ENCODE assay signal across 1 cellular context in the genomic region with DNA sequence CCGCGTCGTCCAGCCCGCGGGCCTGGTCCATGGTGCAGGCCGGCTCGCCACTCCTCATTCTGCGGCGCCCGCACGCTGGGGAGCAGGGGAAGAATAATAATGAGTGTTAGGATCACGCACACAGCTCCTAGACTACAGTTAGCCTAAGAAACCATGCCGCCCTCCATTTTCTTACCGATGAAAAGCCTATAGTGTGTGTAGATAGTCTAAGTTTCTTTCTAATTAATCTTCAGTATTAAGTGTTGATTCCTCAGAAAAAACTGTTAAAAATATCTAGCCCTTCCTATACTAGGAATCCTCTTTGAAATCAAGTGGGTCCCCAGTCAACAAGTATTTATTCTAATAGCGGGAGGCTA.
TF ChIP-seq lines count a peak whose summit lies in the region.

No MANE protein-coding gene starts in this region.

TF ChIP-seq in HepG2, 621 proteins besides CTCF, POLR2A, EP300 and RAD21:
- TF ChIP-seq ZNF7 (CRISPR knock-in tag; IDR thresholded peaks at IDR 0.05) (no peak), ZNF343 (CRISPR knock-in tag; IDR thresholded peaks at IDR 0.05) (no peak), CHD4 (IDR thresholded peaks at IDR 0.05; ENCODE audit: borderline replicate concordance, low read length) (no peak), NR2F1 (CRISPR knock-in tag; IDR thresholded peaks at IDR 0.05) (no peak), FLYWCH1 (CRISPR knock-in tag; IDR thresholded peaks at IDR 0.05) (no peak), ZNF263 (CRISPR knock-in tag; IDR thresholded peaks at IDR 0.05) (no peak), PHF21A (CRISPR knock-in tag; IDR thresholded peaks at IDR 0.05) (no peak), ZFP1 (CRISPR knock-in tag; IDR thresholded peaks at IDR 0.05) (no peak), ETV6 (CRISPR knock-in tag; conservative IDR thresholded peaks at IDR 0.05) (no peak), U2AF1 (optimal IDR thresholded peaks at IDR 0.05; ENCODE audit: low read depth, low read length) (no peak), ZNF563 (CRISPR knock-in tag; IDR thresholded peaks at IDR 0.05) (no peak), KDM1A (CRISPR knock-in tag; IDR thresholded peaks at IDR 0.05) (no peak), AGO1 (IDR thresholded peaks at IDR 0.05; ENCODE audit: low read depth, low read length, poor library complexity, severe bottlenecking) (no peak), KDM5B (CRISPR knock-in tag; IDR thresholded peaks at IDR 0.05; ENCODE audit: borderline replicate concordance) (no peak)
- TF ChIP-seq, protein P1, sequence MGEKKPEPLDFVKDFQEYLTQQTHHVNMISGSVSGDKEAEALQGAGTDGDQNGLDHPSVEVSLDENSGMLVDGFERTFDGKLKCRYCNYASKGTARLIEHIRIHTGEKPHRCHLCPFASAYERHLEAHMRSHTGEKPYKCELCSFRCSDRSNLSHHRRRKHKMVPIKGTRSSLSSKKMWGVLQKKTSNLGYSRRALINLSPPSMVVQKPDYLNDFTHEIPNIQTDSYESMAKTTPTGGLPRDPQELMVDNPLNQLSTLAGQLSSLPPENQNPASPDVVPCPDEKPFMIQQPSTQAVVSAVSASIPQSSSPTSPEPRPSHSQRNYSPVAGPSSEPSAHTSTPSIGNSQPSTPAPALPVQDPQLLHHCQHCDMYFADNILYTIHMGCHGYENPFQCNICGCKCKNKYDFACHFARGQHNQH (CRISPR knock-in tag; IDR thresholded peaks at IDR 0.05), result no peak
- TF ChIP-seq, protein P2, sequence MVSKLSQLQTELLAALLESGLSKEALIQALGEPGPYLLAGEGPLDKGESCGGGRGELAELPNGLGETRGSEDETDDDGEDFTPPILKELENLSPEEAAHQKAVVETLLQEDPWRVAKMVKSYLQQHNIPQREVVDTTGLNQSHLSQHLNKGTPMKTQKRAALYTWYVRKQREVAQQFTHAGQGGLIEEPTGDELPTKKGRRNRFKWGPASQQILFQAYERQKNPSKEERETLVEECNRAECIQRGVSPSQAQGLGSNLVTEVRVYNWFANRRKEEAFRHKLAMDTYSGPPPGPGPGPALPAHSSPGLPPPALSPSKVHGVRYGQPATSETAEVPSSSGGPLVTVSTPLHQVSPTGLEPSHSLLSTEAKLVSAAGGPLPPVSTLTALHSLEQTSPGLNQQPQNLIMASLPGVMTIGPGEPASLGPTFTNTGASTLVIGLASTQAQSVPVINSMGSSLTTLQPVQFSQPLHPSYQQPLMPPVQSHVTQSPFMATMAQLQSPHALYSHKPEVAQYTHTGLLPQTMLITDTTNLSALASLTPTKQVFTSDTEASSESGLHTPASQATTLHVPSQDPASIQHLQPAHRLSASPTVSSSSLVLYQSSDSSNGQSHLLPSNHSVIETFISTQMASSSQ (IDR thresholded peaks at IDR 0.05; ENCODE audit: low read depth), result no peak
- TF ChIP-seq, protein P2 (CRISPR knock-in tag; IDR thresholded peaks at IDR 0.05; ENCODE audit: borderline replicate concordance), result no peak
- TF ChIP-seq, protein P3, sequence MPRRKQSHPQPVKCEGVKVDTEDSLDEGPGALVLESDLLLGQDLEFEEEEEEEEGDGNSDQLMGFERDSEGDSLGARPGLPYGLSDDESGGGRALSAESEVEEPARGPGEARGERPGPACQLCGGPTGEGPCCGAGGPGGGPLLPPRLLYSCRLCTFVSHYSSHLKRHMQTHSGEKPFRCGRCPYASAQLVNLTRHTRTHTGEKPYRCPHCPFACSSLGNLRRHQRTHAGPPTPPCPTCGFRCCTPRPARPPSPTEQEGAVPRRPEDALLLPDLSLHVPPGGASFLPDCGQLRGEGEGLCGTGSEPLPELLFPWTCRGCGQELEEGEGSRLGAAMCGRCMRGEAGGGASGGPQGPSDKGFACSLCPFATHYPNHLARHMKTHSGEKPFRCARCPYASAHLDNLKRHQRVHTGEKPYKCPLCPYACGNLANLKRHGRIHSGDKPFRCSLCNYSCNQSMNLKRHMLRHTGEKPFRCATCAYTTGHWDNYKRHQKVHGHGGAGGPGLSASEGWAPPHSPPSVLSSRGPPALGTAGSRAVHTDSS (CRISPR knock-in tag; conservative IDR thresholded peaks at IDR 0.05), result no peak
TF ChIP-seq in HepG2: peak in this region for 0.
